Comparison of ENCODE assay signal across 21 cellular contexts in the genomic region with DNA sequence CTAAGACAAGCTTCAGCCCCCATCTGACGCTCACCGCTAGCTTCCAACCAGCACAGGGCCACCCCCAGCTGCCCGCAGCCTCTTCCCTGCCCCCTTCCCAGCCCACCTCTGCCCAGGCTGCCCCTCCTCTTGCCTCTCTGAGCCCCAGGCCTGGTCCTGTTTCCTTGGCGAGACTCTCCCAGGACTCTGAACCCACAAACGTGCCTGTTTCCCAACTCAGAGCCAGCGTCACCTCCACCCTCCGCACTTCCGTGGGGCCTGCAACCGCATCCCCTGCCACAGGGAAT. TPM values are rescaled to one million over a fixed set of nuclear protein-coding genes. Genes with fewer than 3 reads are reported as not detected.
"Had no signal": no experiment of that assay in that cellular context is flagged by ENCODE, and none has a peak within 500 bp of the region (broad histone marks: within the 10 kb centered on the region; RNA-seq: fewer than 3 reads in every experiment).

No MANE protein-coding gene starts in this region.

- H3K4me3 ChIP-seq: body of pancreas, coronary artery, SJCRH30, transverse colon had no signal

- H3K36me3 ChIP-seq: SJCRH30 had no signal

- H3K27me3 ChIP-seq: body of pancreas, foreskin keratinocyte, SJCRH30, transverse colon had no signal

- ATAC-seq: activated naive CD4-positive, alpha-beta T cell treated with anti-CD3 and anti-CD28 coated beads, Interleukin-2, amount 50 U/mL, for 72 hours; body of pancreas; foreskin keratinocyte; stimulated activated naive B cell treated with anti-CD40 and anti-IgM and Interleukin-4, amounts not matched to agents 10 μg/mL and 1 μg/mL and 100 μg/mL, for 72 hours had no signal

- H3K9me3 ChIP-seq: body of pancreas, SJCRH30, transverse colon had no signal

- H3K27me3 Mint-ChIP-seq: naive B cell; stimulated activated naive B cell treated with anti-CD40 and anti-IgM and Interleukin-4, amounts not matched to agents 10 μg/mL and 1 μg/mL and 100 μg/mL, for 72 hours had no signal

- H3K9me3 Mint-ChIP-seq: activated naive CD4-positive, alpha-beta T cell treated with anti-CD3 and anti-CD28 coated beads, Interleukin-2, amount 50 U/mL, for 72 hours; naive B cell; stimulated activated naive B cell treated with anti-CD40 and anti-IgM and Interleukin-4, amounts not matched to agents 10 μg/mL and 1 μg/mL and 100 μg/mL, for 72 hours had no signal

- H3K27ac ChIP-seq: body of pancreas, coronary artery, foreskin keratinocyte, parathyroid adenoma, SJCRH30, transverse colon had no signal

- DNase-seq: amygdala; central memory CD4-positive, alpha-beta T cell; effector memory CD4-positive, alpha-beta T cell; foreskin keratinocyte; glutamatergic neuron; hypothalamus; naive B cell; SJCRH30; stimulated activated CD4-positive, alpha-beta T cell treated with anti-CD3 and anti-CD28 coated beads, Interleukin-2, amount 100 ng/mL, for 48 hours; stimulated activated naive B cell treated with anti-CD40 and anti-IgM and Interleukin-4, amounts not matched to agents 10 μg/mL and 1 μg/mL and 100 μg/mL, for 72 hours; T-helper 2 cell; transverse colon had no signal

- H3K9ac ChIP-seq: parathyroid adenoma had no signal

- H3K4me3 Mint-ChIP-seq: naive B cell; stimulated activated naive B cell treated with anti-CD40 and anti-IgM and Interleukin-4, amounts not matched to agents 10 μg/mL and 1 μg/mL and 100 μg/mL, for 72 hours had no signal

- H3K4me1 ChIP-seq: foreskin keratinocyte, parathyroid adenoma, SJCRH30, transverse colon had no signal

RNA-seq across cellular contexts. Expression of a gene that starts 45.9 kb away (rescaled TPM):
- total RNA-seq: activated naive CD4-positive, alpha-beta T cell treated with anti-CD3 and anti-CD28 coated beads, Interleukin-2, amount 50 U/mL, for 72 hours; body of pancreas; foreskin keratinocyte; kidney epithelial cell; lower leg skin; mononuclear cell; renal cortical epithelial cell; SJCRH30; subcutaneous adipose tissue; transverse colon had no signal
- polyA plus RNA-seq: foreskin keratinocyte had no signal
